27 cellular contexts compared by ENCODE assay signal in the genomic region with DNA sequence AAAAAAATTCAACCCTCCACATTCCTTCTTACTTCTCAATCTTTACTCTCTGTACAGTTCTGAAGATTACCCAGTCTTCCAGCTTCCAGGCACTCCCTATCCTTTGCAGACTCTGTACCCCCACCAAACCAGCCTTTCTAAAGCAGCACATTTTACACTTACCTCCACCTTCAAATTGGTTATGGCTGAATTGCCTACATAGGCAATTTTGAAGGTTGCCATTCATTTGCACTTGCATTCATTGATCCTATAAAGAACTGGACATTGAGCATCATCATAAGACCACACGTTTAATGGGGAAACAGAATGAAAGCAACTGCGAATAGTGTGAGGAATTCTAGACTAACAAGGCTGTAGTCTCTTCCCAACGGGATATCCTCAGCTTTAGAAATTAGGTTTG.
"Had no signal": no experiment of that assay in that cellular context is flagged by ENCODE, and none has a peak within 500 bp of the region (broad histone marks: within the 10 kb centered on the region; RNA-seq: fewer than 3 reads in every experiment).

No MANE protein-coding gene starts in this region.

- H3K27ac Mint-ChIP-seq: effector memory CD8-positive, alpha-beta T cell; naive B cell; natural killer cell treated with Interleukin-12 subunit alpha and Interleukin-12 subunit beta and Interleukin-15 and Interleukin-18, amount 100 ng/mL, for 72 hours; progenitor cell of endocrine pancreas; stimulated activated effector memory CD8-positive, alpha-beta T cell treated with anti-CD3 and anti-CD28 coated beads, Interleukin-12 subunit alpha, Interleukin-12 subunit beta, amount 100 ng/mL, for 72 hours had no signal

- H3K9ac ChIP-seq: parathyroid adenoma had no signal

- H3K36me3 Mint-ChIP-seq: mesothelial cell of epicardium; naive B cell; natural killer cell treated with Interleukin-12 subunit alpha and Interleukin-12 subunit beta and Interleukin-15 and Interleukin-18, amount 100 ng/mL, for 72 hours; stimulated activated effector memory CD8-positive, alpha-beta T cell treated with anti-CD3 and anti-CD28 coated beads, Interleukin-12 subunit alpha, Interleukin-12 subunit beta, amount 100 ng/mL, for 72 hours had no signal

- H2AFZ ChIP-seq: parathyroid adenoma had no signal

- H3K4me1 ChIP-seq: esophagus squamous epithelium, left lung, parathyroid adenoma, sigmoid colon, stomach, thyroid gland, vagina had no signal

- H3K27ac ChIP-seq: coronary artery, esophagus squamous epithelium, left lung, neutrophil, parathyroid adenoma, sigmoid colon, stomach, thyroid gland, vagina had no signal

- H3K9me3 Mint-ChIP-seq: effector memory CD8-positive, alpha-beta T cell; mesothelial cell of epicardium; natural killer cell treated with Interleukin-12 subunit alpha and Interleukin-12 subunit beta and Interleukin-15 and Interleukin-18, amount 100 ng/mL, for 72 hours; stimulated activated effector memory CD8-positive, alpha-beta T cell treated with anti-CD3 and anti-CD28 coated beads, Interleukin-12 subunit alpha, Interleukin-12 subunit beta, amount 100 ng/mL, for 72 hours had no signal

- H3K4me3 Mint-ChIP-seq: mesothelial cell of epicardium; naive B cell; natural killer cell treated with Interleukin-12 subunit alpha and Interleukin-12 subunit beta and Interleukin-15 and Interleukin-18, amount 100 ng/mL, for 72 hours; neural crest cell; stimulated activated effector memory CD8-positive, alpha-beta T cell treated with anti-CD3 and anti-CD28 coated beads, Interleukin-12 subunit alpha, Interleukin-12 subunit beta, amount 100 ng/mL, for 72 hours had no signal

- H3K4me3 ChIP-seq: coronary artery, esophagus squamous epithelium, left lung, mucosa of descending colon, sigmoid colon, stomach, thyroid gland, vagina had no signal

- H3K36me3 ChIP-seq: esophagus squamous epithelium, left lung, neutrophil, sigmoid colon, stomach, thyroid gland, vagina had no signal

- DNase-seq: dermis blood vessel endothelial cell; effector memory CD8-positive, alpha-beta T cell; erythroblast; esophagus squamous epithelium; foreskin melanocyte; left cardiac atrium; left lung; mesenchymal stem cell; mucosa of descending colon; naive B cell; sigmoid colon; stimulated activated CD4-positive, alpha-beta T cell treated with anti-CD3 and anti-CD28 coated beads, Interleukin-2, amount 100 ng/mL, for 24 hours; stimulated activated CD4-positive, alpha-beta T cell treated with anti-CD3 and anti-CD28 coated beads, Interleukin-4, amount 100 ng/mL, for 24 hours; stimulated activated naive CD4-positive, alpha-beta T cell treated with Interleukin-2 at 50 U/mL for 16 hours; stomach; thyroid gland; trophoblast cell had no signal

- H3K27me3 Mint-ChIP-seq: effector memory CD8-positive, alpha-beta T cell; progenitor cell of endocrine pancreas had no signal

- ATAC-seq: left cardiac atrium; left lung; mucosa of descending colon; natural killer cell treated with Interleukin-12 subunit alpha and Interleukin-12 subunit beta and Interleukin-15 and Interleukin-18, amount 100 ng/mL, for 72 hours; stimulated activated effector memory CD8-positive, alpha-beta T cell treated with anti-CD3 and anti-CD28 coated beads, Interleukin-12 subunit alpha, Interleukin-12 subunit beta, amount 100 ng/mL, for 72 hours had no signal

- H3K79me2 ChIP-seq: parathyroid adenoma had no signal

- H3K27me3 ChIP-seq: sigmoid colon, thyroid gland, vagina had no signal

- H3K9me3 ChIP-seq: esophagus squamous epithelium, left lung, mucosa of descending colon, neutrophil, sigmoid colon, stomach, thyroid gland, vagina had no signal

- FAIRE-seq: endometrium had no signal
